Comparison of ENCODE assay signal across 1 cellular context in genomic region chr20:33162313-33162712, GRCh38.
TF ChIP-seq lines count a peak whose summit lies in the region.

No MANE protein-coding gene starts in this region.

TF ChIP-seq in GM12878, 131 proteins besides CTCF, POLR2A, EP300 and RAD21:
- no peak for TF ChIP-seq IRF4 (IDR thresholded peaks at IDR 0.05; ENCODE audit: low read depth, low read length)
- TF ChIP-seq FOXK2 (IDR thresholded peaks at IDR 0.05): no peak
- TF ChIP-seq CEBPZ (IDR thresholded peaks at IDR 0.05; ENCODE audit: low read depth, low read length): no peak
- TF ChIP-seq BCLAF1 (IDR thresholded peaks at IDR 0.05): no peak
- no peak for TF ChIP-seq IKZF2 (IDR thresholded peaks at IDR 0.05)
- no peak for TF ChIP-seq NFYA (IDR thresholded peaks at IDR 0.05; ENCODE audit: borderline replicate concordance, low read depth, low read length)
- no peak for TF ChIP-seq TARDBP (IDR thresholded peaks at IDR 0.05; ENCODE audit: borderline replicate concordance)
- TF ChIP-seq EED (IDR thresholded peaks at IDR 0.05; ENCODE audit: low read depth): no peak
- no peak for TF ChIP-seq ZNF207 (IDR thresholded peaks at IDR 0.05; ENCODE audit: borderline replicate concordance)
- no peak for TF ChIP-seq BMI1 (IDR thresholded peaks at IDR 0.05; ENCODE audit: borderline replicate concordance)
- TF ChIP-seq KAT2A (conservative IDR thresholded peaks at IDR 0.05; ENCODE audit: control insufficient read depth, low read depth, low read length): no peak
- no peak for TF ChIP-seq MTA3 (IDR thresholded peaks at IDR 0.05; ENCODE audit: borderline replicate concordance, low read length)
- TF ChIP-seq SRF (IDR thresholded peaks at IDR 0.05; ENCODE audit: low read depth in 2 of 2, low read length in 2 of 2): no peak
- TF ChIP-seq PKNOX1 (IDR thresholded peaks at IDR 0.05): no peak
- no peak for TF ChIP-seq BACH1 (IDR thresholded peaks at IDR 0.05; ENCODE audit: borderline replicate concordance)
- no peak for TF ChIP-seq USF2 (IDR thresholded peaks at IDR 0.05; ENCODE audit: borderline replicate concordance, low read depth, low read length)
- TF ChIP-seq ZBTB40 (IDR thresholded peaks at IDR 0.05; ENCODE audit: borderline replicate concordance): no peak
- TF ChIP-seq SMAD5 (IDR thresholded peaks at IDR 0.05; ENCODE audit: low read depth): no peak
